18 cellular contexts compared by ENCODE assay signal in genomic region chr4:45692131-45692530, GRCh38.
"Had no signal": no experiment of that assay in that cellular context is flagged by ENCODE, and none has a peak within 500 bp of the region (broad histone marks: within the 10 kb centered on the region; RNA-seq: fewer than 3 reads in every experiment).

No MANE protein-coding gene starts in this region.

- DNase-seq: cortex of kidney; effector memory CD8-positive, alpha-beta T cell; foreskin fibroblast; heart left ventricle; kidney; midbrain; naive thymus-derived CD4-positive, alpha-beta T cell; nucleus accumbens; stimulated activated CD4-positive, alpha-beta T cell treated with anti-CD3 and anti-CD28 coated beads, Interleukin-4, amount 100 ng/mL, for 4 hours; stimulated activated naive CD8-positive, alpha-beta T cell treated with anti-CD3 and anti-CD28 coated beads, Interleukin-15, Interleukin-2, amounts not matched to agents 100 U/mL and 50 U/mL, for 24 hours; substantia nigra; testis; tibial artery had no signal

- FAIRE-seq: kidney had no signal

- ATAC-seq: effector memory CD8-positive, alpha-beta T cell; esophagus mucosa; gastroesophageal sphincter; heart left ventricle; left lobe of liver; naive thymus-derived CD4-positive, alpha-beta T cell; sciatic nerve; stimulated activated memory B cell treated with anti-CD40 and anti-IgM and Interleukin-4, amounts not matched to agents 10 μg/mL and 1 μg/mL and 100 μg/mL, for 72 hours; stimulated activated naive CD8-positive, alpha-beta T cell treated with anti-CD3 and anti-CD28 coated beads, Interleukin-15, Interleukin-2, amounts not matched to agents 100 U/mL and 50 U/mL, for 24 hours had no signal
